In genomic region chr17:58184308-58184985, GRCh38 we compare ENCODE assay signal across 1 cellular context.
TF ChIP-seq lines count a peak whose summit lies in the region.

No MANE protein-coding gene starts in this region.

TF ChIP-seq in K562, 482 proteins besides CTCF, POLR2A, EP300 and RAD21 (continues in another document):
- TF ChIP-seq ZSCAN32 (CRISPR knock-in tag; IDR thresholded peaks at IDR 0.05) (no peak), ELF2 (CRISPR knock-in tag; IDR thresholded peaks at IDR 0.05) (no peak), ZNF277 (CRISPR knock-in tag; IDR thresholded peaks at IDR 0.05; ENCODE audit: borderline replicate concordance) (no peak), SAP30 (IDR thresholded peaks at IDR 0.05; ENCODE audit: borderline replicate concordance, insufficient read depth, low read depth, low read length, poor library complexity, severe bottlenecking) (no peak), KLF6 (CRISPR knock-in tag; IDR thresholded peaks at IDR 0.05; ENCODE audit: borderline replicate concordance) (peak; percentile 15; the same call in 1 of the 2 replicates), ATF7 (IDR thresholded peaks at IDR 0.05) (no peak), ZNF121 (CRISPR knock-in tag; conservative IDR thresholded peaks at IDR 0.05) (no peak), ZNF592 (IDR thresholded peaks at IDR 0.05) (no peak), C11orf30 (IDR thresholded peaks at IDR 0.05; ENCODE audit: low read depth) (peak; percentile 65), ZEB2 (IDR thresholded peaks at IDR 0.05) (0 out of 2 replicates have a peak, but pooled peaks have one; percentile 33), MAFF (IDR thresholded peaks at IDR 0.05; ENCODE audit: low read length) (peak; percentile 30; the same call in 1 of the 2 replicates), GATAD2B (IDR thresholded peaks at IDR 0.05; ENCODE audit: borderline replicate concordance) (no peak), RNF2 (IDR thresholded peaks at IDR 0.05) (peak; percentile 55; the same call in 1 of the 2 replicates), ZNF133 (CRISPR knock-in tag; IDR thresholded peaks at IDR 0.05) (no peak), ATF6 (CRISPR knock-in tag; IDR thresholded peaks at IDR 0.05) (no peak), KAT7 (CRISPR knock-in tag; IDR thresholded peaks at IDR 0.05; ENCODE audit: borderline replicate concordance) (no peak), BMI1 (IDR thresholded peaks at IDR 0.05; ENCODE audit: low read length) (no peak), ZNF639 (CRISPR knock-in tag; conservative IDR thresholded peaks at IDR 0.05 in 1 of 2, IDR thresholded peaks at IDR 0.05 in 1 of 2) (no peak), HIVEP1 (CRISPR knock-in tag; IDR thresholded peaks at IDR 0.05) (no peak), ELK3 (CRISPR knock-in tag; IDR thresholded peaks at IDR 0.05) (no peak), PHF8 (IDR thresholded peaks at IDR 0.05; ENCODE audit: borderline replicate concordance, low read length) (no peak; the same call in 1 of the 2 replicates), SRSF7 (optimal IDR thresholded peaks at IDR 0.05; ENCODE audit: low read depth, low read length) (no peak), ARID1B (IDR thresholded peaks at IDR 0.05) (peak; percentile 13; the same call in 1 of the 2 replicates), JUN (IDR thresholded peaks at IDR 0.05; ENCODE audit: borderline replicate concordance, low read depth, low read length) (peak; percentile 21; the same call in 1 of the 2 replicates), JUN (CRISPR knock-in tag; IDR thresholded peaks at IDR 0.05; ENCODE audit: borderline replicate concordance) (no peak), ZKSCAN8 (CRISPR knock-in tag; IDR thresholded peaks at IDR 0.05) (no peak), CHAMP1 (IDR thresholded peaks at IDR 0.05) (no peak), ZNF316 (IDR thresholded peaks at IDR 0.05) (peak; percentile 66), NCOA4 (IDR thresholded peaks at IDR 0.05; ENCODE audit: partially characterized antibody) (no peak), SNAPC5 (CRISPR knock-in tag; IDR thresholded peaks at IDR 0.05) (no peak), RUNX1 (IDR thresholded peaks at IDR 0.05; ENCODE audit: low read depth) (no peak), MAFG (tag; conservative IDR thresholded peaks at IDR 0.05) (peak; percentile 60), RFX7 (CRISPR knock-in tag; IDR thresholded peaks at IDR 0.05) (no peak), RBM39 (optimal IDR thresholded peaks at IDR 0.05; ENCODE audit: low read depth, low read length) (no peak), ZNF24 (IDR thresholded peaks at IDR 0.05) (no peak), HMGN3 (IDR thresholded peaks at IDR 0.05; ENCODE audit: borderline replicate concordance, extremely low read depth, insufficient read length, low read depth, low read length) (no peak), ZNF165 (CRISPR knock-in tag; IDR thresholded peaks at IDR 0.05; ENCODE audit: borderline replicate concordance) (peak; percentile 29; the same call in 1 of the 2 replicates), SMAD1 (IDR thresholded peaks at IDR 0.05; ENCODE audit: low read depth, low read length, partially characterized antibody) (no peak), SIX5 (IDR thresholded peaks at IDR 0.05; ENCODE audit: borderline replicate concordance in 1 of 2, insufficient read depth in 1 of 2, low read depth in 1 of 2, low read length in 2 of 2) (no peak), USF2 (CRISPR knock-in tag; IDR thresholded peaks at IDR 0.05) (0 out of 2 replicates have a peak, but pooled peaks have one; percentile 27), TFE3 (CRISPR knock-in tag; IDR thresholded peaks at IDR 0.05) (no peak), CTCFL (IDR thresholded peaks at IDR 0.05; ENCODE audit: borderline replicate concordance, insufficient read depth, low read depth, low read length, poor library complexity, severe bottlenecking) (no peak), STAT5A (IDR thresholded peaks at IDR 0.05; ENCODE audit: borderline replicate concordance, low read length) (no peak), SMARCA4 (IDR thresholded peaks at IDR 0.05) (no peak), PKNOX1 (IDR thresholded peaks at IDR 0.05) (0 out of 2 replicates have a peak, but pooled peaks have one; percentile 7), ARNT (IDR thresholded peaks at IDR 0.05) (no peak)
